Comparison of ENCODE assay signal across 10 cellular contexts in the genomic region with DNA sequence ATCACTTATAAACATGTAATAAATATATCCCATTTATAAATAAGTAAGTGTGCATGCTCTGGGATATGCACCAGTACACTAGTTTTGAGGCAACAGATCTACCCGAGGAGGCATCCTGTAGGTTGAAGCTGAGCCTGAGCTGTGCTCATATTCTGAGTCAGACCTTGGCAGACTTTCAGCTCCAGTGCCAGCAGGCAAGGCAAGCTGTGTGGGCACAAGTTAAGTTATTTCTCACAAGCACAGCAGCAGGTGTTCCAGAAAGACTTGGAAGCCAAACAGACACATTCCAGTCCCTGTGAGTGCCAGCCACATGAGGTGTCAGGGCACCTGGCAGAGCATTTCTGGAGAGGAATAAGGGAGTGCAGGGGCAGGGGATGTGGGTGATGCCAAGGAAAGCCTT. TPM values are rescaled to one million over a fixed set of nuclear protein-coding genes. Genes with fewer than 3 reads are reported as not detected.
A peak's percentile ranks its signal among the peaks of the same experiment; 100 is the strongest.
DNase-seq lines count a peak whose midpoint lies in the region; ATAC-seq and TF ChIP-seq lines count a peak whose summit lies in the region.
"Had no signal": no experiment of that assay in that cellular context is flagged by ENCODE, and none has a peak within 500 bp of the region (broad histone marks: within the 10 kb centered on the region; RNA-seq: fewer than 3 reads in every experiment).

No MANE protein-coding gene starts in this region.

- no peaks in the 10 kb centered on the region for H3K27me3 ChIP-seq in tibial artery
- H3K27me3 ChIP-seq in spleen (replicated peaks in 1 of 7) = no peaks in the 10 kb centered on the region

- TF ChIP-seq POLR2A in spleen (IDR thresholded peaks at IDR 0.05) = no peak

- peak; percentile 18 for DNase-seq in ELR (ENCODE audit: low read depth)
- DNase-seq in NCI-H2107 (lab: John Stamatoyannopoulos, UW) = peak; percentile 54
- peak; percentile 62 for DNase-seq in cerebellum (ENCODE audit: low spot score)
- no peak for DNase-seq in omental fat pad (ENCODE audit: low spot score)
- DNase-seq in tibial artery = no peak
- DNase-seq in spleen = no peak
- DNase-seq in sciatic nerve (ENCODE audit: low spot score) = no peak
- DNase-seq in HK-2 (ENCODE audit: unreplicated experiment) = no peak

- H3K9me3 ChIP-seq in tibial artery (no peaks in the 10 kb centered on the region), spleen (no peaks in the 10 kb centered on the region)

- no peaks in the 10 kb centered on the region for H3K36me3 ChIP-seq in tibial artery
- H3K36me3 ChIP-seq in spleen = no peaks in the 10 kb centered on the region

- TF ChIP-seq CTCF in omental fat pad (IDR thresholded peaks at IDR 0.05) (no peak), tibial artery (IDR thresholded peaks at IDR 0.05) (no peak), spleen (IDR thresholded peaks at IDR 0.05 in 8 of 11, conservative IDR thresholded peaks at IDR 0.05 in 3 of 11) (no peak)

- intact Hi-C loops in tibial artery (cut with DNase I; ENCODE audit: low total_unique reads) = no loop called here
- intact Hi-C loops in spleen (cut with DNase I; ENCODE audit: low total_unique reads) = no loop called here
- intact Hi-C loops in sciatic nerve (cut with DNase I) = no loop called here

- ATAC-seq in omental fat pad (ENCODE audit: low FRiP score) = peak; percentile 88
- no peak for ATAC-seq in sciatic nerve

- no peak overlapping the region for H3K4me3 ChIP-seq in tibial artery
- no peak overlapping the region for H3K4me3 ChIP-seq in spleen

- 37 to 77% (median 61%) methylated on average over 1 of the region's 1 CpG for WGBS in spleen, 5 donors

- no peaks in the 10 kb centered on the region for H3K4me1 ChIP-seq in tibial artery
- no peaks in the 10 kb centered on the region for H3K4me1 ChIP-seq in spleen

- H3K27ac ChIP-seq in tibial artery = no peak overlapping the region
- no peak overlapping the region for H3K27ac ChIP-seq in spleen

RNA-seq across cellular contexts. Expression of a gene that starts 1.3 kb away (rescaled TPM):
- total RNA-seq in cerebellum = 0.27 TPM
- not detected for total RNA-seq in omental fat pad
- total RNA-seq in spleen = not detected
- not detected for polyA plus RNA-seq in spleen
- 0.13 TPM for total RNA-seq in sciatic nerve
- total RNA-seq: dermis microvascular lymphatic vessel endothelial cell, lung microvascular endothelial cell had no signal

Comparison
In these comparisons a context has a peak if more than half of its experiments do, and no peak if none do; other contexts are left out.
1. DNase-seq: peak in ELR (single experiment), NCI-H2107 (single experiment) and cerebellum (single experiment); none in omental fat pad (single experiment), tibial artery (0 of 2), spleen (single experiment), sciatic nerve (single experiment) and HK-2 (single experiment).